2 cellular contexts compared by ENCODE assay signal in genomic region chr3:12979151-12979946, GRCh38.
TF ChIP-seq lines count a peak whose summit lies in the region.

No MANE protein-coding gene starts in this region.

TF ChIP-seq in HEK293, 187 proteins besides CTCF, POLR2A, EP300 and RAD21 (continued from another document):
- 0 out of 2 replicates have a peak, but pooled peaks have one; percentile 36 for TF ChIP-seq PRDM10 (tag by site-specific recombination; IDR thresholded peaks at IDR 0.05)

TF ChIP-seq in K562, 482 proteins besides CTCF, POLR2A, EP300 and RAD21 (continued from another document and continues in another):
- TF ChIP-seq, protein P1, sequence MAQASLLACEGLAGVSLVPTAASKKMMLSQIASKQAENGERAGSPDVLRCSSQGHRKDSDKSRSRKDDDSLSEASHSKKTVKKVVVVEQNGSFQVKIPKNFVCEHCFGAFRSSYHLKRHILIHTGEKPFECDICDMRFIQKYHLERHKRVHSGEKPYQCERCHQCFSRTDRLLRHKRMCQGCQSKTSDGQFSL (CRISPR knock-in tag; IDR thresholded peaks at IDR 0.05): no peak
- TF ChIP-seq, protein P1 (tag; IDR thresholded peaks at IDR 0.05): no peak
- TF ChIP-seq ZBTB33 (CRISPR knock-in tag; IDR thresholded peaks at IDR 0.05): peak; percentile 47; the same call in 1 of the 2 replicates
- 0 out of 2 replicates have a peak, but pooled peaks have one; percentile 31 for TF ChIP-seq IRF2 (CRISPR knock-in tag; IDR thresholded peaks at IDR 0.05)
- no peak for TF ChIP-seq POLR2H (tag; IDR thresholded peaks at IDR 0.05; ENCODE audit: low read depth)
- TF ChIP-seq, protein P2, sequence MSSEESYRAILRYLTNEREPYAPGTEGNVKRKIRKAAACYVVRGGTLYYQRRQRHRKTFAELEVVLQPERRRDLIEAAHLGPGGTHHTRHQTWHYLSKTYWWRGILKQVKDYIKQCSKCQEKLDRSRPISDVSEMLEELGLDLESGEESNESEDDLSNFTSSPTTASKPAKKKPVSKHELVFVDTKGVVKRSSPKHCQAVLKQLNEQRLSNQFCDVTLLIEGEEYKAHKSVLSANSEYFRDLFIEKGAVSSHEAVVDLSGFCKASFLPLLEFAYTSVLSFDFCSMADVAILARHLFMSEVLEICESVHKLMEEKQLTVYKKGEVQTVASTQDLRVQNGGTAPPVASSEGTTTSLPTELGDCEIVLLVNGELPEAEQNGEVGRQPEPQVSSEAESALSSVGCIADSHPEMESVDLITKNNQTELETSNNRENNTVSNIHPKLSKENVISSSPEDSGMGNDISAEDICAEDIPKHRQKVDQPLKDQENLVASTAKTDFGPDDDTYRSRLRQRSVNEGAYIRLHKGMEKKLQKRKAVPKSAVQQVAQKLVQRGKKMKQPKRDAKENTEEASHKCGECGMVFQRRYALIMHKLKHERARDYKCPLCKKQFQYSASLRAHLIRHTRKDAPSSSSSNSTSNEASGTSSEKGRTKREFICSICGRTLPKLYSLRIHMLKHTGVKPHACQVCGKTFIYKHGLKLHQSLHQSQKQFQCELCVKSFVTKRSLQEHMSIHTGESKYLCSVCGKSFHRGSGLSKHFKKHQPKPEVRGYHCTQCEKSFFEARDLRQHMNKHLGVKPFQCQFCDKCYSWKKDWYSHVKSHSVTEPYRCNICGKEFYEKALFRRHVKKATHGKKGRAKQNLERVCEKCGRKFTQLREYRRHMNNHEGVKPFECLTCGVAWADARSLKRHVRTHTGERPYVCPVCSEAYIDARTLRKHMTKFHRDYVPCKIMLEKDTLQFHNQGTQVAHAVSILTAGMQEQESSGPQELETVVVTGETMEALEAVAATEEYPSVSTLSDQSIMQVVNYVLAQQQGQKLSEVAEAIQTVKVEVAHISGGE (CRISPR knock-in tag; IDR thresholded peaks at IDR 0.05): no peak
- TF ChIP-seq HNRNPH1 (optimal IDR thresholded peaks at IDR 0.05; ENCODE audit: low read depth, low read length): no peak
- TF ChIP-seq ZNF511 (CRISPR knock-in tag; IDR thresholded peaks at IDR 0.05): no peak
- TF ChIP-seq SIRT6 (IDR thresholded peaks at IDR 0.05; ENCODE audit: low read depth, low read length): no peak
- TF ChIP-seq RBM17 (IDR thresholded peaks at IDR 0.05; ENCODE audit: borderline replicate concordance, low read depth, low read length): no peak
- TF ChIP-seq NCOA1 (IDR thresholded peaks at IDR 0.05; ENCODE audit: low read depth): no peak
- TF ChIP-seq NCOA2 (IDR thresholded peaks at IDR 0.05; ENCODE audit: partially characterized antibody in 2 of 2): no peak
- no peak for TF ChIP-seq ZNF586 (CRISPR knock-in tag; conservative IDR thresholded peaks at IDR 0.05)
- TF ChIP-seq YBX1 (IDR thresholded peaks at IDR 0.05): no peak
- TF ChIP-seq ZNF197 (CRISPR knock-in tag; IDR thresholded peaks at IDR 0.05; ENCODE audit: low read depth): no peak
- no peak for TF ChIP-seq RHOXF2B (CRISPR knock-in tag; conservative IDR thresholded peaks at IDR 0.05)
- TF ChIP-seq HDAC1 (IDR thresholded peaks at IDR 0.05): 0 out of 4 replicates have a peak, but pooled peaks of 1 of the 2 experiments have one; percentile 21
- TF ChIP-seq CBFA2T3 (IDR thresholded peaks at IDR 0.05): peak; percentile 22; the same call in 1 of the 2 replicates
- TF ChIP-seq ZNF408 (CRISPR knock-in tag; IDR thresholded peaks at IDR 0.05; ENCODE audit: low read depth): no peak
- TF ChIP-seq, protein P3, sequence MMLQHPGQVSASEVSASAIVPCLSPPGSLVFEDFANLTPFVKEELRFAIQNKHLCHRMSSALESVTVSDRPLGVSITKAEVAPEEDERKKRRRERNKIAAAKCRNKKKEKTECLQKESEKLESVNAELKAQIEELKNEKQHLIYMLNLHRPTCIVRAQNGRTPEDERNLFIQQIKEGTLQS (IDR thresholded peaks at IDR 0.05): no peak
- TF ChIP-seq, protein P3 (CRISPR knock-in tag; conservative IDR thresholded peaks at IDR 0.05): no peak
- 0 out of 2 replicates have a peak, but pooled peaks have one; percentile 13 for TF ChIP-seq CXXC5 (CRISPR knock-in tag; IDR thresholded peaks at IDR 0.05)
- TF ChIP-seq, protein P4, sequence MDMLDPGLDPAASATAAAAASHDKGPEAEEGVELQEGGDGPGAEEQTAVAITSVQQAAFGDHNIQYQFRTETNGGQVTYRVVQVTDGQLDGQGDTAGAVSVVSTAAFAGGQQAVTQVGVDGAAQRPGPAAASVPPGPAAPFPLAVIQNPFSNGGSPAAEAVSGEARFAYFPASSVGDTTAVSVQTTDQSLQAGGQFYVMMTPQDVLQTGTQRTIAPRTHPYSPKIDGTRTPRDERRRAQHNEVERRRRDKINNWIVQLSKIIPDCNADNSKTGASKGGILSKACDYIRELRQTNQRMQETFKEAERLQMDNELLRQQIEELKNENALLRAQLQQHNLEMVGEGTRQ (CRISPR knock-in tag; IDR thresholded peaks at IDR 0.05): 0 out of 2 replicates have a peak, but pooled peaks have one; percentile 39
- TF ChIP-seq, protein P5, sequence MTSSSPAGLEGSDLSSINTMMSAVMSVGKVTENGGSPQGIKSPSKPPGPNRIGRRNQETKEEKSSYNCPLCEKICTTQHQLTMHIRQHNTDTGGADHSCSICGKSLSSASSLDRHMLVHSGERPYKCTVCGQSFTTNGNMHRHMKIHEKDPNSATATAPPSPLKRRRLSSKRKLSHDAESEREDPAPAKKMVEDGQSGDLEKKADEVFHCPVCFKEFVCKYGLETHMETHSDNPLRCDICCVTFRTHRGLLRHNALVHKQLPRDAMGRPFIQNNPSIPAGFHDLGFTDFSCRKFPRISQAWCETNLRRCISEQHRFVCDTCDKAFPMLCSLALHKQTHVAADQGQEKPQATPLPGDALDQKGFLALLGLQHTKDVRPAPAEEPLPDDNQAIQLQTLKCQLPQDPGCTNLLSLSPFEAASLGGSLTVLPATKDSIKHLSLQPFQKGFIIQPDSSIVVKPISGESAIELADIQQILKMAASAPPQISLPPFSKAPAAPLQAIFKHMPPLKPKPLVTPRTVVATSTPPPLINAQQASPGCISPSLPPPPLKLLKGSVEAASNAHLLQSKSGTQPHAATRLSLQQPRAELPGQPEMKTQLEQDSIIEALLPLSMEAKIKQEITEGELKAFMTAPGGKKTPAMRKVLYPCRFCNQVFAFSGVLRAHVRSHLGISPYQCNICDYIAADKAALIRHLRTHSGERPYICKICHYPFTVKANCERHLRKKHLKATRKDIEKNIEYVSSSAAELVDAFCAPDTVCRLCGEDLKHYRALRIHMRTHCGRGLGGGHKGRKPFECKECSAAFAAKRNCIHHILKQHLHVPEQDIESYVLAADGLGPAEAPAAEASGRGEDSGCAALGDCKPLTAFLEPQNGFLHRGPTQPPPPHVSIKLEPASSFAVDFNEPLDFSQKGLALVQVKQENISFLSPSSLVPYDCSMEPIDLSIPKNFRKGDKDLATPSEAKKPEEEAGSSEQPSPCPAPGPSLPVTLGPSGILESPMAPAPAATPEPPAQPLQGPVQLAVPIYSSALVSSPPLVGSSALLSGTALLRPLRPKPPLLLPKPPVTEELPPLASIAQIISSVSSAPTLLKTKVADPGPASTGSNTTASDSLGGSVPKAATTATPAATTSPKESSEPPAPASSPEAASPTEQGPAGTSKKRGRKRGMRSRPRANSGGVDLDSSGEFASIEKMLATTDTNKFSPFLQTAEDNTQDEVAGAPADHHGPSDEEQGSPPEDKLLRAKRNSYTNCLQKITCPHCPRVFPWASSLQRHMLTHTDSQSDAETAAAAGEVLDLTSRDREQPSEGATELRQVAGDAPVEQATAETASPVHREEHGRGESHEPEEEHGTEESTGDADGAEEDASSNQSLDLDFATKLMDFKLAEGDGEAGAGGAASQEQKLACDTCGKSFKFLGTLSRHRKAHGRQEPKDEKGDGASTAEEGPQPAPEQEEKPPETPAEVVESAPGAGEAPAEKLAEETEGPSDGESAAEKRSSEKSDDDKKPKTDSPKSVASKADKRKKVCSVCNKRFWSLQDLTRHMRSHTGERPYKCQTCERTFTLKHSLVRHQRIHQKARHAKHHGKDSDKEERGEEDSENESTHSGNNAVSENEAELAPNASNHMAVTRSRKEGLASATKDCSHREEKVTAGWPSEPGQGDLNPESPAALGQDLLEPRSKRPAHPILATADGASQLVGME (CRISPR knock-in tag; IDR thresholded peaks at IDR 0.05): no peak
- no peak for TF ChIP-seq ZNF12 (CRISPR knock-in tag; IDR thresholded peaks at IDR 0.05)
- TF ChIP-seq BMI1 (IDR thresholded peaks at IDR 0.05; ENCODE audit: low read length): no peak
- TF ChIP-seq ZNF239 (CRISPR knock-in tag; IDR thresholded peaks at IDR 0.05): no peak
- no peak for TF ChIP-seq IFI16 (CRISPR knock-in tag; IDR thresholded peaks at IDR 0.05)
- TF ChIP-seq MCM5 (IDR thresholded peaks at IDR 0.05; ENCODE audit: low read depth): no peak
- TF ChIP-seq ATF6 (CRISPR knock-in tag; IDR thresholded peaks at IDR 0.05): no peak
- TF ChIP-seq BCOR (IDR thresholded peaks at IDR 0.05): no peak
- TF ChIP-seq, protein P6, sequence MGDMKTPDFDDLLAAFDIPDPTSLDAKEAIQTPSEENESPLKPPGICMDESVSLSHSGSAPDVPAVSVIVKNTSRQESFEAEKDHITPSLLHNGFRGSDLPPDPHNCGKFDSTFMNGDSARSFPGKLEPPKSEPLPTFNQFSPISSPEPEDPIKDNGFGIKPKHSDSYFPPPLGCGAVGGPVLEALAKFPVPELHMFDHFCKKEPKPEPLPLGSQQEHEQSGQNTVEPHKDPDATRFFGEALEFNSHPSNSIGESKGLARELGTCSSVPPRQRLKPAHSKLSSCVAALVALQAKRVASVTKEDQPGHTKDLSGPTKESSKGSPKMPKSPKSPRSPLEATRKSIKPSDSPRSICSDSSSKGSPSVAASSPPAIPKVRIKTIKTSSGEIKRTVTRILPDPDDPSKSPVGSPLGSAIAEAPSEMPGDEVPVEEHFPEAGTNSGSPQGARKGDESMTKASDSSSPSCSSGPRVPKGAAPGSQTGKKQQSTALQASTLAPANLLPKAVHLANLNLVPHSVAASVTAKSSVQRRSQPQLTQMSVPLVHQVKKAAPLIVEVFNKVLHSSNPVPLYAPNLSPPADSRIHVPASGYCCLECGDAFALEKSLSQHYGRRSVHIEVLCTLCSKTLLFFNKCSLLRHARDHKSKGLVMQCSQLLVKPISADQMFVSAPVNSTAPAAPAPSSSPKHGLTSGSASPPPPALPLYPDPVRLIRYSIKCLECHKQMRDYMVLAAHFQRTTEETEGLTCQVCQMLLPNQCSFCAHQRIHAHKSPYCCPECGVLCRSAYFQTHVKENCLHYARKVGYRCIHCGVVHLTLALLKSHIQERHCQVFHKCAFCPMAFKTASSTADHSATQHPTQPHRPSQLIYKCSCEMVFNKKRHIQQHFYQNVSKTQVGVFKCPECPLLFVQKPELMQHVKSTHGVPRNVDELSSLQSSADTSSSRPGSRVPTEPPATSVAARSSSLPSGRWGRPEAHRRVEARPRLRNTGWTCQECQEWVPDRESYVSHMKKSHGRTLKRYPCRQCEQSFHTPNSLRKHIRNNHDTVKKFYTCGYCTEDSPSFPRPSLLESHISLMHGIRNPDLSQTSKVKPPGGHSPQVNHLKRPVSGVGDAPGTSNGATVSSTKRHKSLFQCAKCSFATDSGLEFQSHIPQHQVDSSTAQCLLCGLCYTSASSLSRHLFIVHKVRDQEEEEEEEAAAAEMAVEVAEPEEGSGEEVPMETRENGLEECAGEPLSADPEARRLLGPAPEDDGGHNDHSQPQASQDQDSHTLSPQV (IDR thresholded peaks at IDR 0.05): no peak
- no peak for TF ChIP-seq TFAM (CRISPR knock-in tag; conservative IDR thresholded peaks at IDR 0.05)
- TF ChIP-seq NFIC (IDR thresholded peaks at IDR 0.05): no peak
- no peak for TF ChIP-seq STAT5B (CRISPR knock-in tag; IDR thresholded peaks at IDR 0.05)
- TF ChIP-seq ZNF444 (CRISPR knock-in tag; IDR thresholded peaks at IDR 0.05): no peak
- TF ChIP-seq, protein P7, sequence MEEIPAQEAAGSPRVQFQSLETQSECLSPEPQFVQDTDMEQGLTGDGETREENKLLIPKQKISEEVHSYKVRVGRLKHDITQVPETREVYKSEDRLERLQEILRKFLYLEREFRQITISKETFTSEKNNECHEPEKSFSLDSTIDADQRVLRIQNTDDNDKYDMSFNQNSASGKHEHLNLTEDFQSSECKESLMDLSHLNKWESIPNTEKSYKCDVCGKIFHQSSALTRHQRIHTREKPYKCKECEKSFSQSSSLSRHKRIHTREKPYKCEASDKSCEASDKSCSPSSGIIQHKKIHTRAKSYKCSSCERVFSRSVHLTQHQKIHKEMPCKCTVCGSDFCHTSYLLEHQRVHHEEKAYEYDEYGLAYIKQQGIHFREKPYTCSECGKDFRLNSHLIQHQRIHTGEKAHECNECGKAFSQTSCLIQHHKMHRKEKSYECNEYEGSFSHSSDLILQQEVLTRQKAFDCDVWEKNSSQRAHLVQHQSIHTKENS (CRISPR knock-in tag; IDR thresholded peaks at IDR 0.05): no peak
- TF ChIP-seq ATF1 (CRISPR knock-in tag; IDR thresholded peaks at IDR 0.05): no peak
- TF ChIP-seq ATF1 (tag; IDR thresholded peaks at IDR 0.05): 0 out of 2 replicates have a peak, but pooled peaks have one; percentile 9
